15 cellular contexts compared by ENCODE assay signal in the genomic region with DNA sequence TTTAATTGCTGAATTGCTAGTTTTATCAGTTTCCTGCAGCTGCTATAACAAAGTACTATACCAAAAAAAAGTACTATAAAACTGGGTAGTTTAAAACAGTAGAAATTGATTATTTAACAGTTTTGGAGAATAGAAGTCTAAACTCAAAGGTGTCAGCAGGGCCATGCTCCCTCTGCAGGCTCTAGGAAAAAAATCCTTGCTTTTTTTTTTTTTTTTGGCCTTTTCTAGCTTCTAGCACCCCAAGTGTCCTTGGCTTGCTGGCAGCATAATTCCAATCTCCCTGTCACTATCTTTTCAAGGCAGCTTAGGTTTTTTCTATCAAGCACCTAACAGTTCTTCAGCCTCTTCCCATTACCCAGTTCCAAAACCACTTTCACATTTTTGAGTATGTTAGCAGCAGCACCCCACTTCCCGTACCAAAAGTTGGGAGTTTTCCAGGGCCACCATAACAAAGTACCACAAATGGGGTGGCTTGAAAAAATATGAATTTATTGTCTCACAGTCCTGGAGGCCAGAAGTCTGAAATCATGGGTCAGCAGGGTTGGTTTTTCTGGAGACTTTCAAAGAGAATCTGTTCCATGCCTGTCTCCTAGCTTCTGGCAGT. TPM values are rescaled to one million over a fixed set of nuclear protein-coding genes. Genes with fewer than 3 reads are reported as not detected.
A peak's percentile ranks its signal among the peaks of the same experiment; 100 is the strongest.
DNase-seq lines count a peak whose midpoint lies in the region; ATAC-seq, FAIRE-seq and TF ChIP-seq lines count a peak whose summit lies in the region.
"Had no signal": no experiment of that assay in that cellular context is flagged by ENCODE, and none has a peak within 500 bp of the region (broad histone marks: within the 10 kb centered on the region; RNA-seq: fewer than 3 reads in every experiment).

No MANE protein-coding gene starts in this region.

- no peaks in the 10 kb centered on the region for H3K9me3 Mint-ChIP-seq in CD4-positive, alpha-beta T cell
- no peaks in the 10 kb centered on the region for H3K9me3 Mint-ChIP-seq in endodermal cell
- H3K9me3 Mint-ChIP-seq: activated naive CD8-positive, alpha-beta T cell treated with anti-CD3 and anti-CD28 coated beads, Interleukin-2, amount 10 ng/mL, durations not matched to agents 7 days and 5 days; nephron progenitor cell; T-cell had no signal

- no peak for FAIRE-seq in A549 (lab: Jason Lieb, UNC)

- no peaks in the 10 kb centered on the region for H3K27me3 Mint-ChIP-seq in CD4-positive, alpha-beta T cell
- no peaks in the 10 kb centered on the region for H3K27me3 Mint-ChIP-seq in endodermal cell (ENCODE audit: insufficient read depth)
- H3K27me3 Mint-ChIP-seq: activated naive CD8-positive, alpha-beta T cell treated with anti-CD3 and anti-CD28 coated beads, Interleukin-2, amount 10 ng/mL, durations not matched to agents 7 days and 5 days; T-cell had no signal

- intact Hi-C loops in CD4-positive, alpha-beta T cell (cut with DNase I, micrococcal nuclease), result no loop called here
- intact Hi-C loops in OCI-LY7 (cut with micrococcal nuclease; ENCODE audit: unreplicated experiment), result loop anchor here (2.0 kb wide), 1 partner anchor 36 kb away; no protein-coding TSS in a partner anchor

- H3K4me2 ChIP-seq in A549 (no peak overlapping the region), OCI-LY7 (ENCODE audit: low read length) (no peak overlapping the region), smooth muscle cell (no peak overlapping the region)

- H3K9ac ChIP-seq in endodermal cell (ENCODE audit: extremely low read depth, low read length, poor library complexity, severe bottlenecking) (no peak overlapping the region), smooth muscle cell (ENCODE audit: low read depth) (no peak overlapping the region)

- no TSS peak for BruUV-seq in OCI-LY7 (replicated peaks; lab: Mats Ljungman, UMichigan)

- H3K79me2 ChIP-seq in OCI-LY7 (ENCODE audit: insufficient read depth, low read depth, low read length) (peaks cover 100% of the 10 kb centered on the region), smooth muscle cell (ENCODE audit: low read depth) (peaks cover 93% of the 10 kb centered on the region)

- H3K36me3 ChIP-seq in OCI-LY7 (ENCODE audit: insufficient read depth, low read length) (peaks cover 49% of the 10 kb centered on the region), endodermal cell (ENCODE audit: control insufficient read depth, insufficient read depth, low read length) (peaks cover 31% of the 10 kb centered on the region), smooth muscle cell (ENCODE audit: low read depth) (peaks cover 6% of the 10 kb centered on the region)

- H3K4me1 ChIP-seq in A549 (peaks cover 4% of the 10 kb centered on the region; the same call in 1 of the 3 replicates), OCI-LY7 (ENCODE audit: insufficient read depth, low read length, poor library complexity, severe bottlenecking) (peaks cover 29% of the 10 kb centered on the region), endodermal cell (ENCODE audit: control insufficient read depth, insufficient read depth, low read length) (no peaks in the 10 kb centered on the region), smooth muscle cell (ENCODE audit: low read depth) (no peaks in the 10 kb centered on the region)

- TF ChIP-seq CTCF in A549 (IDR thresholded peaks at IDR 0.05) (peak; percentile 25; the same call in 1 of the 3 replicates), OCI-LY7 (conservative IDR thresholded peaks at IDR 0.05; ENCODE audit: low read length) (0 out of 2 replicates have a peak, but pooled peaks have one; percentile 34), endodermal cell (conservative IDR thresholded peaks at IDR 0.05) (peak; percentile 60), smooth muscle cell (IDR thresholded peaks at IDR 0.05; ENCODE audit: borderline replicate concordance, insufficient read depth, poor library complexity, severe bottlenecking) (no peak)
- no peak for TF ChIP-seq CTCF in CD4-positive, alpha-beta T cell (IDR thresholded peaks at IDR 0.05)

- TF ChIP-seq POLR2A in A549 (IDR thresholded peaks at IDR 0.05; ENCODE audit: low read length), result no peak

- no peak for TF ChIP-seq EP300 in A549 (IDR thresholded peaks at IDR 0.05)

- no peaks in the 10 kb centered on the region for H3F3A ChIP-seq in smooth muscle cell (ENCODE audit: low read depth)

- H4K20me1 ChIP-seq in OCI-LY7 (ENCODE audit: insufficient read depth, low read length) (peaks cover 30% of the 10 kb centered on the region; the same call in 1 of the 2 replicates), smooth muscle cell (ENCODE audit: low read depth) (peaks cover 99% of the 10 kb centered on the region)

- H3K4me3 Mint-ChIP-seq in CD4-positive, alpha-beta T cell, result no peak overlapping the region
- no peak overlapping the region for H3K4me3 Mint-ChIP-seq in endodermal cell
- H3K4me3 Mint-ChIP-seq: nephron progenitor cell, T-cell had no signal

- CTCF ChIA-PET in A549 (lab: Yijun Ruan, JAX) (interaction anchor here (0.6 to 2.1 kb wide), 4 partner anchors 12 to 528 kb away, joined by 3 to 6 read pairs (median 3); no protein-coding TSS in a partner anchor), OCI-LY7 (lab: Charles Lee; ENCODE audit: unreplicated experiment) (no interaction called here)
- CTCF ChIA-PET in CD4-positive, alpha-beta T cell (lab: Charles Lee), result interaction anchor here (0.6 to 1.4 kb wide), 3 partner anchors 20 to 169 kb away, joined by 3 to 4 read pairs (median 3); no protein-coding TSS in a partner anchor

- ATAC-seq in A549, result peak in 1 of 2 experiments; percentile 58; a peak in 3 of 6 replicates
- ATAC-seq in CD4-positive, alpha-beta T cell (ENCODE audit: poor library complexity), result no peak
- no peak for ATAC-seq in GM21717 (IDR thresholded peaks at IDR 0.05; ENCODE audit: unreplicated experiment)
- ATAC-seq: T-cell had no signal

- H3K9me3 ChIP-seq in A549, result no peaks in the 10 kb centered on the region
- H3K9me3 ChIP-seq in CD4-positive, alpha-beta T cell (ENCODE audit: control insufficient read depth, low read length), result no peaks in the 10 kb centered on the region
- H3K9me3 ChIP-seq in OCI-LY7 (ENCODE audit: low read length), result no peaks in the 10 kb centered on the region
- H3K9me3 ChIP-seq in endodermal cell (ENCODE audit: control insufficient read depth, low read length), result no peaks in the 10 kb centered on the region
- H3K9me3 ChIP-seq in smooth muscle cell (replicated peaks; ENCODE audit: low read depth), result no peaks in the 10 kb centered on the region
- H3K9me3 ChIP-seq: left ventricle myocardium inferior had no signal

- no peaks in the 10 kb centered on the region for H3K9me2 ChIP-seq in OCI-LY7 (ENCODE audit: insufficient read depth, low read length)

- TF ChIP-seq RAD21 in A549 (conservative IDR thresholded peaks at IDR 0.05 in 1 of 2, IDR thresholded peaks at IDR 0.05 in 1 of 2), result no peak

- 96% methylated on average over 1 of the region's 1 CpG for WGBS in A549 (ENCODE audit: missing lambda C conversion rate)
- WGBS in endodermal cell (ENCODE audit: insufficient coverage in 1 of 2, insufficient read length in 1 of 2), 2 experiments, result 100% methylated on average over 1 of the region's 1 CpG; no CpG with 5 or more reads in 1 of the 2 experiments
- WGBS in smooth muscle cell (ENCODE audit: low lambda C conversion rate), result 97% methylated on average over 1 of the region's 1 CpG

- H3K27ac ChIP-seq in A549, result no peak overlapping the region
- H3K27ac ChIP-seq in CD4-positive, alpha-beta T cell (ENCODE audit: low read depth, low read length), result no peak overlapping the region
- no peak overlapping the region for H3K27ac ChIP-seq in OCI-LY7 (ENCODE audit: low read depth, low read length, poor library complexity, severe bottlenecking)
- no peak overlapping the region for H3K27ac ChIP-seq in endodermal cell (ENCODE audit: low read depth, low read length)
- no peak overlapping the region for H3K27ac ChIP-seq in smooth muscle cell (ENCODE audit: low read depth)
- H3K27ac ChIP-seq: epithelial cell of prostate, left ventricle myocardium inferior had no signal

- DNase-seq in A549 (ENCODE audit: low read depth in 1 of 2, low spot score in 1 of 2) (no peak), OCI-LY7 (ENCODE audit: low spot score) (no peak), endodermal cell (no peak), smooth muscle cell (lab: John Stamatoyannopoulos, UW; ENCODE audit: unreplicated experiment) (no peak)
- no peak for DNase-seq in CD4-positive, alpha-beta T cell
- DNase-seq in activated CD4-positive, CD25-positive, alpha-beta regulatory T cell treated with anti-CD3 and anti-CD28 coated beads, Interleukin-2, amount 50 U/mL, for 72 hours, result no peak
- DNase-seq in stimulated activated CD8-positive, alpha-beta memory T cell treated with anti-CD3 and anti-CD28 coated beads, Interleukin-4, amount 100 ng/mL, for 48 hours, result no peak
- DNase-seq: activated naive CD8-positive, alpha-beta T cell treated with anti-CD3 and anti-CD28 coated beads, Interleukin-2, amount 10 ng/mL, durations not matched to agents 7 days and 5 days; cerebellar nuclear complex; left ventricle myocardium inferior; NCI-H226; nephron progenitor cell; T-cell had no signal

- POLR2A ChIA-PET in A549 (lab: Yijun Ruan, JAX), result interaction anchor here (0.6 kb wide), 1 partner anchor 10 kb away, joined by 3 read pairs; no protein-coding TSS in a partner anchor
- POLR2A ChIA-PET in CD4-positive, alpha-beta T cell (lab: Charles Lee), result interaction anchor here (1.2 kb wide), 1 partner anchor 48 kb away, joined by 3 read pairs; no protein-coding TSS in a partner anchor
- POLR2A ChIA-PET in OCI-LY7 (lab: Charles Lee), result interaction anchor here (0.6 kb wide), 3 partner anchors 18 to 66 kb away, joined by 3 read pairs; no protein-coding TSS in a partner anchor

- H3K4me1 Mint-ChIP-seq in CD4-positive, alpha-beta T cell (ENCODE audit: low read depth), result peaks cover 79% of the 10 kb centered on the region
- peaks cover 2% of the 10 kb centered on the region for H3K4me1 Mint-ChIP-seq in endodermal cell

- H3K27ac Mint-ChIP-seq in CD4-positive, alpha-beta T cell, result peak overlapping the region; percentile 71
- H3K27ac Mint-ChIP-seq in endodermal cell, result no peak overlapping the region
- H3K27ac Mint-ChIP-seq: nephron progenitor cell had no signal

- H3K36me3 Mint-ChIP-seq in CD4-positive, alpha-beta T cell (ENCODE audit: low read depth), result peaks cover 48% of the 10 kb centered on the region
- H3K36me3 Mint-ChIP-seq in endodermal cell (ENCODE audit: low read depth), result peaks cover 31% of the 10 kb centered on the region

- H3K4me3 ChIP-seq in A549 (no peak overlapping the region), OCI-LY7 (ENCODE audit: low read depth, low read length, poor library complexity, severe bottlenecking) (no peak overlapping the region), endodermal cell (ENCODE audit: low read length) (no peak overlapping the region), smooth muscle cell (no peak overlapping the region)
- H3K4me3 ChIP-seq: left ventricle myocardium inferior had no signal

- no peaks in the 10 kb centered on the region for H3K27me3 ChIP-seq in CD4-positive, alpha-beta T cell (ENCODE audit: control insufficient read depth, insufficient read depth, low read length)
- H3K27me3 ChIP-seq in endodermal cell (ENCODE audit: control insufficient read depth, insufficient read depth, low read length, poor library complexity, severe bottlenecking) (no peaks in the 10 kb centered on the region), smooth muscle cell (ENCODE audit: low read depth) (no peaks in the 10 kb centered on the region)

- H2AFZ ChIP-seq in OCI-LY7 (ENCODE audit: low read length), result no peak overlapping the region
- H2AFZ ChIP-seq in smooth muscle cell (ENCODE audit: low read depth), result no peak overlapping the region

RNA-seq across cellular contexts. Expression of gene BPTF, which starts 37.4 kb away (rescaled TPM):
- polyA plus RNA-seq in A549 (2011; rRNA removed) (60.7 and 74.9 TPM in 2 replicates), A549 (2017; fragmentation: RNase III; extraction: RNeasy Plus Mini Kit Qiagen cat#74134 plus additional on column Dnase treatment) (26.3 to 30.0 TPM (median 29.8 TPM) in 3 replicates), smooth muscle cell (26.8 and 38.7 TPM in 2 replicates)
- 38.8 and 45.8 TPM in 2 replicates for polyA plus RNA-seq in A549 (2012; cell fraction: cytosol; rRNA removed)
- 70.9 and 75.0 TPM in 2 replicates for polyA plus RNA-seq in A549 (2012; cell fraction: nucleus; rRNA removed)
- polyA minus RNA-seq in A549 (2011; rRNA and poly(A)+ RNA removed), result 95.2 and 107 TPM in 2 replicates
- 100 to 1,000 TPM; 117 to 125 TPM for total RNA-seq in CD4-positive, alpha-beta T cell
- 86.1 and 104 TPM in 2 replicates for total RNA-seq in OCI-LY7 (2014; rRNA removed; shearing (Covaris generic))
- total RNA-seq in OCI-LY7 (2022) (211 and 212 TPM in 2 replicates), endodermal cell (100 to 1,000 TPM; 184 to 198 TPM), smooth muscle cell (42.6 and 51.2 TPM in 2 replicates)
- 121 TPM for polyA plus RNA-seq in endodermal cell (2013, experiment 1 of 2)
- polyA plus RNA-seq in endodermal cell (2013, experiment 2 of 2), result 130 TPM

Comparison
In these comparisons a context has a peak if more than half of its experiments do, and no peak if none do; other contexts are left out.
1. CTCF ChIP-seq: peak in A549 (single experiment), OCI-LY7 (single experiment) and endodermal cell (single experiment); none in CD4-positive, alpha-beta T cell (single experiment) and smooth muscle cell (single experiment).